Comparison of ENCODE assay signal across 8 cellular contexts in genomic region chr17:65560628-65561371, GRCh38. TPM values are rescaled to one million over a fixed set of nuclear protein-coding genes. Genes with fewer than 3 reads are reported as not detected.
DNase-seq lines count a peak whose midpoint lies in the region; ATAC-seq and TF ChIP-seq lines count a peak whose summit lies in the region.

No MANE protein-coding gene starts in this region.

- peak overlapping the region; percentile 89 for H3K4me2 ChIP-seq in GM23248 (ENCODE audit: unreplicated experiment)

- H3F3A ChIP-seq in GM23248 (ENCODE audit: insufficient read depth): peaks cover 13% of the 10 kb centered on the region; the same call in 1 of the 2 replicates

- WGBS in GM23248 (ENCODE audit: low coverage in 1 of 2, low lambda C conversion rate in 2 of 2, missing lambda C conversion rate in 2 of 2), 2 experiments: 0 to 3% methylated on average over 6 to 67 of the region's 106 CpGs

- peak overlapping the region; percentile 78 for H3K27ac ChIP-seq in CD4-positive, alpha-beta T cell (ENCODE audit: low read depth, low read length)
- H3K27ac ChIP-seq in GM23248 (peak overlapping the region; percentile 74), uterus (no peak overlapping the region)

- CTCF ChIA-PET in CD4-positive, alpha-beta T cell (lab: Charles Lee): no interaction called here

- intact Hi-C loops in CD4-positive, alpha-beta T cell (cut with DNase I, micrococcal nuclease): loop anchor here (5.0 to 10.0 kb wide), 5 partner anchors 177 to 1298 kb away; partner anchors contain the start of genes GNA13 (in 1 of the 2) and TEX2 (in 1 of the 2)
- intact Hi-C loops in uterus (cut with DNase I; ENCODE audit: low total_unique reads): no loop called here

- peak overlapping the region; percentile 82 for H3K9ac ChIP-seq in GM23248

- peak; percentile 53 for ATAC-seq in CD4-positive, alpha-beta T cell (ENCODE audit: poor library complexity)

- H3K27ac Mint-ChIP-seq in CD4-positive, alpha-beta T cell: peak overlapping the region; percentile 92

- no peaks in the 10 kb centered on the region for H3K9me3 Mint-ChIP-seq in CD4-positive, alpha-beta T cell

- no peaks in the 10 kb centered on the region for H3K36me3 ChIP-seq in GM23248 (ENCODE audit: low read depth)
- H3K36me3 ChIP-seq in uterus: no peaks in the 10 kb centered on the region

- H2AFZ ChIP-seq in GM23248: peak overlapping the region; percentile 84

- peaks cover 42% of the 10 kb centered on the region for H3K4me1 Mint-ChIP-seq in CD4-positive, alpha-beta T cell (ENCODE audit: low read depth)

- in situ Hi-C loops in GM23248 (cut with MboI) (loop anchor here (25.0 kb wide), 1 partner anchor 602 kb away; no protein-coding TSS in a partner anchor), astrocyte of the spinal cord (cut with HindIII; ENCODE audit: low sequenced_read_pairs) (no loop called here)

- peak; percentile 61 to 81 (median 70) for DNase-seq in CD4-positive, alpha-beta T cell
- DNase-seq in GM23248: peak; percentile 93
- DNase-seq in NCI-H1105 treated with DMSO at 0.1 percent for 48 hours (lab: John Stamatoyannopoulos, UW): peak; percentile 51
- peak; percentile 86 for DNase-seq in T1000 (lab: John Stamatoyannopoulos, UW)
- peak; percentile 93 for DNase-seq in astrocyte of the spinal cord (ENCODE audit: low read depth, low spot score)
- peak in 43 of 51 donors; percentile 16 to 74 (median 58) for DNase-seq in hypothalamus (lab: John Stamatoyannopoulos, UW)
- peak; percentile 71 for DNase-seq in retina
- DNase-seq in uterus: peak; percentile 86 to 91

- no peaks in the 10 kb centered on the region for H3K9me2 ChIP-seq in GM23248 (ENCODE audit: insufficient read depth)

- H3K4me3 ChIP-seq in GM23248: peak overlapping the region; percentile 75
- H3K4me3 ChIP-seq in astrocyte of the spinal cord (ENCODE audit: low read depth, low read length): peak overlapping the region; percentile 71
- H3K4me3 ChIP-seq in uterus: peak overlapping the region in 1 of 2 donors; percentile 57

- H3K36me3 Mint-ChIP-seq in CD4-positive, alpha-beta T cell (ENCODE audit: low read depth): peaks cover 11% of the 10 kb centered on the region

- H3K4me3 Mint-ChIP-seq in CD4-positive, alpha-beta T cell: peak overlapping the region; percentile 91

- no peaks in the 10 kb centered on the region for H3K9me3 ChIP-seq in CD4-positive, alpha-beta T cell (ENCODE audit: control insufficient read depth, low read length)
- H3K9me3 ChIP-seq in GM23248 (ENCODE audit: low read depth) (no peaks in the 10 kb centered on the region), uterus (no peaks in the 10 kb centered on the region)

- no peaks in the 10 kb centered on the region for H3K27me3 Mint-ChIP-seq in CD4-positive, alpha-beta T cell

- H3K79me2 ChIP-seq in GM23248 (ENCODE audit: insufficient read depth): 0 out of 2 replicates have a peak, but pooled peaks cover 4% of the 10 kb centered on the region

- H3K27me3 ChIP-seq in CD4-positive, alpha-beta T cell (ENCODE audit: control insufficient read depth, insufficient read depth, low read length): no peaks in the 10 kb centered on the region
- no peaks in the 10 kb centered on the region for H3K27me3 ChIP-seq in GM23248 (replicated peaks; ENCODE audit: insufficient read depth)
- H3K27me3 ChIP-seq in uterus: no peaks in the 10 kb centered on the region

- no peaks in the 10 kb centered on the region for H4K20me1 ChIP-seq in GM23248 (ENCODE audit: insufficient read depth)

- TF ChIP-seq CTCF in CD4-positive, alpha-beta T cell (IDR thresholded peaks at IDR 0.05): no peak
- TF ChIP-seq CTCF in astrocyte of the spinal cord (IDR thresholded peaks at IDR 0.05; ENCODE audit: low read depth, low read length) (no peak), uterus (IDR thresholded peaks at IDR 0.05) (no peak)

- H3K4me1 ChIP-seq in GM23248 (ENCODE audit: insufficient read depth): peaks cover 5% of the 10 kb centered on the region
- H3K4me1 ChIP-seq in uterus: no peaks in the 10 kb centered on the region

- POLR2A ChIA-PET in CD4-positive, alpha-beta T cell (lab: Charles Lee): no interaction called here

- peak; percentile 60 to 73 for TF ChIP-seq POLR2A in uterus (IDR thresholded peaks at IDR 0.05)

RNA-seq across cellular contexts. Expression of gene AXIN2, which starts 0.6 kb away (rescaled TPM):
- 10 to 100 TPM; 47.9 to 49.8 TPM for total RNA-seq in CD4-positive, alpha-beta T cell
- total RNA-seq in GM23248 (2014; rRNA removed; shearing (Covaris generic)): 2.3 and 2.4 TPM in 2 replicates
- 0.46 and 0.94 TPM in 2 replicates for polyA plus RNA-seq in GM23248 (2016; fragmentation: Nextera tagmentation; extraction: Ambion mirVana)
- total RNA-seq in uterus: 10 to 100 TPM in 3 of 4 donors, 1 to 10 TPM in 1; 8.2 to 65.1 (median 42.0) TPM

Comparison
In these comparisons a context has a peak if more than half of its experiments do, and no peak if none do; other contexts are left out.
1. H3K27ac ChIP-seq: peak in CD4-positive, alpha-beta T cell (single experiment) and GM23248 (single experiment); none in uterus (0 of 2).
2. Peak in every context shown above with its lines, with median percentiles within 50 percentile points of each other: DNase-seq.